ENCODE assay signal across 13 cellular contexts in the genomic region with DNA sequence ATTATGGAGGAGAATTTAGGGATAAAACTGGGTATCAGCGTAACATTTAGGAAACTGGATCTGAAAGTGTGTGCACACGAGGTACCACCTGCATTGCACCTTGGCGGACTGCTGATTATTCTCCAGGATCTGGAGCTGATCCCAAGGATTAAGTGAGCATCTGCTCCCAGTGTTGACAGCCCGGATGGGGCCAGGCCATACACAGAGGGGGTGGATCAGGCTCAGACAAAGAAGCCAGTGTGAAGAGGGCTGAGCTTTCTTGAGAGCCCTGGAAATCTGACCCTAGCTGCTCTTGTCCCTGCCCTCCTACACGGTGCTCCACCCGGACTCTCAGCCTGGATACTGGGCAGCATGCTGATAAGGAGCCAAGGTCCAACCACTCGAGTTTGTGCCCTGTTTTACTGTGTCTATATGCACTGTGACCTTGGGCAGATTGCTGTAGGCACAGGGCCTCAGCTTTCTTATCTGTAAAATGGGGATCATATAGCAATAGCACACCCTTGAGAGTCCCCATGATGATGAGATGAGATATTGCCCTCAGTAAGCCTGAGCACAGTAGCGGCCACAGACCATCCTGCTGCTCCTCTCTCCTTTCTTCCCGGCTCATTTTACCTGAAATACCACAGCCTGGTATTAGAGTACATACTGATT.
"Had no signal": no experiment of that assay in that cellular context is flagged by ENCODE, and none has a peak within 500 bp of the region (broad histone marks: within the 10 kb centered on the region; RNA-seq: fewer than 3 reads in every experiment).

No MANE protein-coding gene starts in this region.

- DNase-seq: activated CD4-positive, alpha-beta T cell treated with anti-CD3 and anti-CD28 coated beads, Interleukin-2, amount 50 U/mL, for 48 hours; activated naive CD8-positive, alpha-beta T cell treated with anti-CD3 and anti-CD28 coated beads, Interleukin-2, amount 10 ng/mL, durations not matched to agents 7 days and 5 days; amygdala; heart left ventricle; immature natural killer cell; left ventricle myocardium superior; nephron progenitor cell; stomach; T-helper 1 cell; T1000 had no signal

- H3K4me1 ChIP-seq: heart left ventricle, right atrium auricular region, stomach had no signal

- H3K36me3 ChIP-seq: heart left ventricle, right atrium auricular region, stomach had no signal

- H3K4me3 ChIP-seq: coronary artery, heart left ventricle, right atrium auricular region, stomach had no signal

- H3K27me3 ChIP-seq: heart left ventricle, right atrium auricular region, stomach had no signal

- ATAC-seq: heart left ventricle, left ventricle myocardium superior had no signal

- H3K27ac ChIP-seq: coronary artery, heart left ventricle, right atrium auricular region, stomach had no signal

- FAIRE-seq: frontal cortex had no signal
